ENCODE assay signal across 1 cellular context in the genomic region with DNA sequence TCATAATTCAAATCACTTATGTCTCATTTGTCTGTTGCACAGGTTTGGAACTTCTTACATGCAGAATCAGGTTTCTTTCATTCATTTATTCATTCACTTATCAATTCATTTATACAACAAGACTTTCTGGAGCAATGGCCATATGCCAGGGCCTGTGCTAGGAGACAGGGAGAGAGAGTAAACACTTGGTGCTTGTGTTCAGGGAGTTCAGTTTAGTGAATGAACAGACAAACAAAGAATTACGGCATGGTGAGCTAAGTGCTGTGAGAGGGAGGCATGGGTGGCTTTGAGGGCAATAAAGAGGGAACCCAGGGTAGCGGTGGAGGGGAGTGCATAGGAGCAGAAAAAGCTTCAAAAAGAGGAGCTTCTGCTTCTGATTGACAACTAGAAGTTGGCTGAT.
TF ChIP-seq lines count a peak whose summit lies in the region.

No MANE protein-coding gene starts in this region.

TF ChIP-seq in H1, 55 proteins besides CTCF, POLR2A, EP300 and RAD21 (continued from another document):
- TF ChIP-seq, protein P1, sequence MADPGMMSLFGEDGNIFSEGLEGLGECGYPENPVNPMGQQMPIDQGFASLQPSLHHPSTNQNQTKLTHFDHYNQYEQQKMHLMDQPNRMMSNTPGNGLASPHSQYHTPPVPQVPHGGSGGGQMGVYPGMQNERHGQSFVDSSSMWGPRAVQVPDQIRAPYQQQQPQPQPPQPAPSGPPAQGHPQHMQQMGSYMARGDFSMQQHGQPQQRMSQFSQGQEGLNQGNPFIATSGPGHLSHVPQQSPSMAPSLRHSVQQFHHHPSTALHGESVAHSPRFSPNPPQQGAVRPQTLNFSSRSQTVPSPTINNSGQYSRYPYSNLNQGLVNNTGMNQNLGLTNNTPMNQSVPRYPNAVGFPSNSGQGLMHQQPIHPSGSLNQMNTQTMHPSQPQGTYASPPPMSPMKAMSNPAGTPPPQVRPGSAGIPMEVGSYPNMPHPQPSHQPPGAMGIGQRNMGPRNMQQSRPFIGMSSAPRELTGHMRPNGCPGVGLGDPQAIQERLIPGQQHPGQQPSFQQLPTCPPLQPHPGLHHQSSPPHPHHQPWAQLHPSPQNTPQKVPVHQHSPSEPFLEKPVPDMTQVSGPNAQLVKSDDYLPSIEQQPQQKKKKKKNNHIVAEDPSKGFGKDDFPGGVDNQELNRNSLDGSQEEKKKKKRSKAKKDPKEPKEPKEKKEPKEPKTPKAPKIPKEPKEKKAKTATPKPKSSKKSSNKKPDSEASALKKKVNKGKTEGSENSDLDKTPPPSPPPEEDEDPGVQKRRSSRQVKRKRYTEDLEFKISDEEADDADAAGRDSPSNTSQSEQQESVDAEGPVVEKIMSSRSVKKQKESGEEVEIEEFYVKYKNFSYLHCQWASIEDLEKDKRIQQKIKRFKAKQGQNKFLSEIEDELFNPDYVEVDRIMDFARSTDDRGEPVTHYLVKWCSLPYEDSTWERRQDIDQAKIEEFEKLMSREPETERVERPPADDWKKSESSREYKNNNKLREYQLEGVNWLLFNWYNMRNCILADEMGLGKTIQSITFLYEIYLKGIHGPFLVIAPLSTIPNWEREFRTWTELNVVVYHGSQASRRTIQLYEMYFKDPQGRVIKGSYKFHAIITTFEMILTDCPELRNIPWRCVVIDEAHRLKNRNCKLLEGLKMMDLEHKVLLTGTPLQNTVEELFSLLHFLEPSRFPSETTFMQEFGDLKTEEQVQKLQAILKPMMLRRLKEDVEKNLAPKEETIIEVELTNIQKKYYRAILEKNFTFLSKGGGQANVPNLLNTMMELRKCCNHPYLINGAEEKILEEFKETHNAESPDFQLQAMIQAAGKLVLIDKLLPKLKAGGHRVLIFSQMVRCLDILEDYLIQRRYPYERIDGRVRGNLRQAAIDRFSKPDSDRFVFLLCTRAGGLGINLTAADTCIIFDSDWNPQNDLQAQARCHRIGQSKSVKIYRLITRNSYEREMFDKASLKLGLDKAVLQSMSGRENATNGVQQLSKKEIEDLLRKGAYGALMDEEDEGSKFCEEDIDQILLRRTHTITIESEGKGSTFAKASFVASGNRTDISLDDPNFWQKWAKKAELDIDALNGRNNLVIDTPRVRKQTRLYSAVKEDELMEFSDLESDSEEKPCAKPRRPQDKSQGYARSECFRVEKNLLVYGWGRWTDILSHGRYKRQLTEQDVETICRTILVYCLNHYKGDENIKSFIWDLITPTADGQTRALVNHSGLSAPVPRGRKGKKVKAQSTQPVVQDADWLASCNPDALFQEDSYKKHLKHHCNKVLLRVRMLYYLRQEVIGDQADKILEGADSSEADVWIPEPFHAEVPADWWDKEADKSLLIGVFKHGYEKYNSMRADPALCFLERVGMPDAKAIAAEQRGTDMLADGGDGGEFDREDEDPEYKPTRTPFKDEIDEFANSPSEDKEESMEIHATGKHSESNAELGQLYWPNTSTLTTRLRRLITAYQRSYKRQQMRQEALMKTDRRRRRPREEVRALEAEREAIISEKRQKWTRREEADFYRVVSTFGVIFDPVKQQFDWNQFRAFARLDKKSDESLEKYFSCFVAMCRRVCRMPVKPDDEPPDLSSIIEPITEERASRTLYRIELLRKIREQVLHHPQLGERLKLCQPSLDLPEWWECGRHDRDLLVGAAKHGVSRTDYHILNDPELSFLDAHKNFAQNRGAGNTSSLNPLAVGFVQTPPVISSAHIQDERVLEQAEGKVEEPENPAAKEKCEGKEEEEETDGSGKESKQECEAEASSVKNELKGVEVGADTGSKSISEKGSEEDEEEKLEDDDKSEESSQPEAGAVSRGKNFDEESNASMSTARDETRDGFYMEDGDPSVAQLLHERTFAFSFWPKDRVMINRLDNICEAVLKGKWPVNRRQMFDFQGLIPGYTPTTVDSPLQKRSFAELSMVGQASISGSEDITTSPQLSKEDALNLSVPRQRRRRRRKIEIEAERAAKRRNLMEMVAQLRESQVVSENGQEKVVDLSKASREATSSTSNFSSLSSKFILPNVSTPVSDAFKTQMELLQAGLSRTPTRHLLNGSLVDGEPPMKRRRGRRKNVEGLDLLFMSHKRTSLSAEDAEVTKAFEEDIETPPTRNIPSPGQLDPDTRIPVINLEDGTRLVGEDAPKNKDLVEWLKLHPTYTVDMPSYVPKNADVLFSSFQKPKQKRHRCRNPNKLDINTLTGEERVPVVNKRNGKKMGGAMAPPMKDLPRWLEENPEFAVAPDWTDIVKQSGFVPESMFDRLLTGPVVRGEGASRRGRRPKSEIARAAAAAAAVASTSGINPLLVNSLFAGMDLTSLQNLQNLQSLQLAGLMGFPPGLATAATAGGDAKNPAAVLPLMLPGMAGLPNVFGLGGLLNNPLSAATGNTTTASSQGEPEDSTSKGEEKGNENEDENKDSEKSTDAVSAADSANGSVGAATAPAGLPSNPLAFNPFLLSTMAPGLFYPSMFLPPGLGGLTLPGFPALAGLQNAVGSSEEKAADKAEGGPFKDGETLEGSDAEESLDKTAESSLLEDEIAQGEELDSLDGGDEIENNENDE (IDR thresholded peaks at IDR 0.05; ENCODE audit: insufficient replicate concordance, low read length): no peak
- TF ChIP-seq SP2 (IDR thresholded peaks at IDR 0.05; ENCODE audit: low read length): no peak
- no peak for TF ChIP-seq BRCA1 (IDR thresholded peaks at IDR 0.05; ENCODE audit: low read depth, low read length)
- TF ChIP-seq, protein P2, sequence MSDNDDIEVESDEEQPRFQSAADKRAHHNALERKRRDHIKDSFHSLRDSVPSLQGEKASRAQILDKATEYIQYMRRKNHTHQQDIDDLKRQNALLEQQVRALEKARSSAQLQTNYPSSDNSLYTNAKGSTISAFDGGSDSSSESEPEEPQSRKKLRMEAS (IDR thresholded peaks at IDR 0.05): no peak
- TF ChIP-seq SP4 (IDR thresholded peaks at IDR 0.05; ENCODE audit: low read length): no peak
- TF ChIP-seq, protein P3, sequence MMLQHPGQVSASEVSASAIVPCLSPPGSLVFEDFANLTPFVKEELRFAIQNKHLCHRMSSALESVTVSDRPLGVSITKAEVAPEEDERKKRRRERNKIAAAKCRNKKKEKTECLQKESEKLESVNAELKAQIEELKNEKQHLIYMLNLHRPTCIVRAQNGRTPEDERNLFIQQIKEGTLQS (IDR thresholded peaks at IDR 0.05; ENCODE audit: insufficient read depth, low read depth, low read length): no peak
